Comparison of ENCODE assay signal across 8 cellular contexts in the genomic region with DNA sequence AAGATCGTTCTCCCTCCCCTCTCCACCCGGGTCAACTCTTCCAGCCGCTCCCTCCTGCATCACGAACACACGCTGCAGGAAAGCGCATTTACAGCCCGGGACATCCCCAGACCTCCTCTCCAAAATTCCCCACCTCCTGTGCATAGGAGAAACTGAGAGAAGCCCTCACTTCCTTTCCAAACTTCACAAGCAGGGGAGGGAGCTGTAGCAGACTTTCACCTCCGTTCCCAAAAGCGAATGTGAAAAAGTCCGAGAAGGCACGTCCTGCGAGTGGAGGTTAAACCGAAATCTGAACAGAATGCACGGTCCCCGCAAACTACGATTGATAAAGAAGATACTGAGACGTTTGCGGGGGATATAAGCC. TPM values are rescaled to one million over a fixed set of nuclear protein-coding genes. Genes with fewer than 3 reads are reported as not detected.
DNase-seq lines count a peak whose midpoint lies in the region; ATAC-seq and TF ChIP-seq lines count a peak whose summit lies in the region.

No MANE protein-coding gene starts in this region.

- peaks cover 71% of the 10 kb centered on the region for H3K4me1 Mint-ChIP-seq in WTC11

- DNase-seq in SIG-M5 treated with dmso at 0.1 percent for 504 hours (lab: John Stamatoyannopoulos, UW; ENCODE audit: unreplicated experiment): peak; percentile 44
- no peak for DNase-seq in SIG-M5 (lab: John Stamatoyannopoulos, UW)
- DNase-seq in WTC11 (ENCODE audit: low spot score): no peak
- peak; percentile 66 for DNase-seq in fibroblast of the aortic adventitia (ENCODE audit: low read depth)
- DNase-seq in 8988T: no peak

- peaks cover 20% of the 10 kb centered on the region for H3K36me3 Mint-ChIP-seq in WTC11

- H3K4me3 Mint-ChIP-seq in WTC11: peak overlapping the region; percentile 96

- no peaks in the 10 kb centered on the region for H3K9me3 Mint-ChIP-seq in WTC11

- H3K4me1 ChIP-seq in neuron (ENCODE audit: insufficient read depth, low read length): peaks cover 27% of the 10 kb centered on the region

- TF ChIP-seq CTCF in WTC11 (IDR thresholded peaks at IDR 0.05) (no peak), fibroblast of the aortic adventitia (IDR thresholded peaks at IDR 0.05; ENCODE audit: insufficient read depth, low read length) (no peak)

- ATAC-seq in HG03439 (IDR thresholded peaks at IDR 0.05; ENCODE audit: unreplicated experiment) (peak; percentile 27), WTC11 (peak; percentile 17), GM18520 (IDR thresholded peaks at IDR 0.05; ENCODE audit: unreplicated experiment) (no peak)

- CTCF ChIA-PET in WTC11 (lab: Charles Lee): no interaction called here

- H3K4me3 ChIP-seq in fibroblast of the aortic adventitia (ENCODE audit: low read depth, low read length) (peak overlapping the region; percentile 89), neuron (ENCODE audit: low read length) (peak overlapping the region; percentile 90)

- peak overlapping the region; percentile 100 for H3K27ac Mint-ChIP-seq in WTC11

- peak overlapping the region; percentile 66 for H2AFZ ChIP-seq in neuron (ENCODE audit: low read depth, low read length)

- POLR2A ChIA-PET in WTC11 (lab: Charles Lee): interaction anchor here (0.6 to 2.1 kb wide), 4 partner anchors 12 to 1885 kb away, joined by 3 to 8 read pairs (median 3); partner anchors contain the start of gene ITPR2

- peaks cover 3% of the 10 kb centered on the region for H3K36me3 ChIP-seq in neuron (ENCODE audit: insufficient read depth, low read length)

- H3K27me3 Mint-ChIP-seq in WTC11 (ENCODE audit: low read depth): no peaks in the 10 kb centered on the region

- peaks cover 4% of the 10 kb centered on the region for H3K9me3 ChIP-seq in neuron (ENCODE audit: low read length)

- H3K27me3 ChIP-seq in neuron (ENCODE audit: insufficient read depth, low read length): no peaks in the 10 kb centered on the region

TF ChIP-seq in WTC11, 78 proteins besides CTCF, POLR2A, EP300 and RAD21:
- TF ChIP-seq, protein P1, sequence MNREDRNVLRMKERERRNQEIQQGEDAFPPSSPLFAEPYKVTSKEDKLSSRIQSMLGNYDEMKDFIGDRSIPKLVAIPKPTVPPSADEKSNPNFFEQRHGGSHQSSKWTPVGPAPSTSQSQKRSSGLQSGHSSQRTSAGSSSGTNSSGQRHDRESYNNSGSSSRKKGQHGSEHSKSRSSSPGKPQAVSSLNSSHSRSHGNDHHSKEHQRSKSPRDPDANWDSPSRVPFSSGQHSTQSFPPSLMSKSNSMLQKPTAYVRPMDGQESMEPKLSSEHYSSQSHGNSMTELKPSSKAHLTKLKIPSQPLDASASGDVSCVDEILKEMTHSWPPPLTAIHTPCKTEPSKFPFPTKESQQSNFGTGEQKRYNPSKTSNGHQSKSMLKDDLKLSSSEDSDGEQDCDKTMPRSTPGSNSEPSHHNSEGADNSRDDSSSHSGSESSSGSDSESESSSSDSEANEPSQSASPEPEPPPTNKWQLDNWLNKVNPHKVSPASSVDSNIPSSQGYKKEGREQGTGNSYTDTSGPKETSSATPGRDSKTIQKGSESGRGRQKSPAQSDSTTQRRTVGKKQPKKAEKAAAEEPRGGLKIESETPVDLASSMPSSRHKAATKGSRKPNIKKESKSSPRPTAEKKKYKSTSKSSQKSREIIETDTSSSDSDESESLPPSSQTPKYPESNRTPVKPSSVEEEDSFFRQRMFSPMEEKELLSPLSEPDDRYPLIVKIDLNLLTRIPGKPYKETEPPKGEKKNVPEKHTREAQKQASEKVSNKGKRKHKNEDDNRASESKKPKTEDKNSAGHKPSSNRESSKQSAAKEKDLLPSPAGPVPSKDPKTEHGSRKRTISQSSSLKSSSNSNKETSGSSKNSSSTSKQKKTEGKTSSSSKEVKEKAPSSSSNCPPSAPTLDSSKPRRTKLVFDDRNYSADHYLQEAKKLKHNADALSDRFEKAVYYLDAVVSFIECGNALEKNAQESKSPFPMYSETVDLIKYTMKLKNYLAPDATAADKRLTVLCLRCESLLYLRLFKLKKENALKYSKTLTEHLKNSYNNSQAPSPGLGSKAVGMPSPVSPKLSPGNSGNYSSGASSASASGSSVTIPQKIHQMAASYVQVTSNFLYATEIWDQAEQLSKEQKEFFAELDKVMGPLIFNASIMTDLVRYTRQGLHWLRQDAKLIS (CRISPR knock-in tag; IDR thresholded peaks at IDR 0.05; ENCODE audit: borderline replicate concordance): 0 out of 2 replicates have a peak, but pooled peaks have one; percentile 9
- TF ChIP-seq CREM (CRISPR knock-in tag; IDR thresholded peaks at IDR 0.05): 0 out of 2 replicates have a peak, but pooled peaks have one; percentile 11
- TF ChIP-seq E2F5 (CRISPR knock-in tag; IDR thresholded peaks at IDR 0.05): 0 out of 2 replicates have a peak, but pooled peaks have one; percentile 10
- TF ChIP-seq, protein P2, sequence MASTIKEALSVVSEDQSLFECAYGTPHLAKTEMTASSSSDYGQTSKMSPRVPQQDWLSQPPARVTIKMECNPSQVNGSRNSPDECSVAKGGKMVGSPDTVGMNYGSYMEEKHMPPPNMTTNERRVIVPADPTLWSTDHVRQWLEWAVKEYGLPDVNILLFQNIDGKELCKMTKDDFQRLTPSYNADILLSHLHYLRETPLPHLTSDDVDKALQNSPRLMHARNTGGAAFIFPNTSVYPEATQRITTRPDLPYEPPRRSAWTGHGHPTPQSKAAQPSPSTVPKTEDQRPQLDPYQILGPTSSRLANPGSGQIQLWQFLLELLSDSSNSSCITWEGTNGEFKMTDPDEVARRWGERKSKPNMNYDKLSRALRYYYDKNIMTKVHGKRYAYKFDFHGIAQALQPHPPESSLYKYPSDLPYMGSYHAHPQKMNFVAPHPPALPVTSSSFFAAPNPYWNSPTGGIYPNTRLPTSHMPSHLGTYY (CRISPR knock-in tag; IDR thresholded peaks at IDR 0.05): no peak
TF ChIP-seq in WTC11: peak in this region for 3.

RNA-seq across cellular contexts. Expression of gene BCAT1, which starts 0.5 kb away (rescaled TPM):
- 239 to 267 TPM (median 240 TPM) in 3 replicates for total RNA-seq in WTC11 (2021)
- total RNA-seq in fibroblast of the aortic adventitia (ENCODE audit: low replicate concordance): 186 and 453 TPM in 2 replicates

Comparison
In these comparisons a context has a peak if more than half of its experiments do, and no peak if none do; other contexts are left out.
1. DNase-seq: peak in SIG-M5 treated with dmso at 0.1 percent for 504 hours (single experiment) and fibroblast of the aortic adventitia (single experiment); none in SIG-M5 (single experiment), WTC11 (single experiment) and 8988T (single experiment).